ENCODE assay signal across 20 cellular contexts in the genomic region with DNA sequence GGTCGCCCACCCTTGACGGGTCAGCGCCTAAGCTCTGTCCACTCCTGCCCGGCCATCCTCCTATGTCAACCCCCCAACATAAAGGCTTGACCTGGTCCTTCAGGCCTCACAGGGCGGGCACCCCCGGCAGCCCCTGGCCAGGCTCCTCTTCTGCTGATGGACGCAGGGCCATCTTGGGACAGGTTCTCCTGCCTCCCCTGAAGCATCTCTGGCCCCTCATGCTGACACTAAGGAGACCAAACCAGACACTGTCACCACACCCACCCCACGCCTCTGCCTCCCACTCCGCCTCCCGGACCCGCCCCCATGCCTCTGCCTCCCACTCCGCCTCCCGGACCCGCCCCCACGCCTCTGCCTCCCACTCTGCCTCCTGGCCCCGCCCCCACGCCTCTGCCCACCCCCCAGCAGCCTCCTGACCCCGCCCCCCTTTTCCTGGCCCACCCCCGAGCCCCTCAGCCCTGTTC. TPM values are rescaled to one million over a fixed set of nuclear protein-coding genes. Genes with fewer than 3 reads are reported as not detected.
DNase-seq lines count a peak whose midpoint lies in the region; ATAC-seq and TF ChIP-seq lines count a peak whose summit lies in the region.
"Had no signal": no experiment of that assay in that cellular context is flagged by ENCODE, and none has a peak within 500 bp of the region (broad histone marks: within the 10 kb centered on the region; RNA-seq: fewer than 3 reads in every experiment).

No MANE protein-coding gene starts in this region.

- no peak overlapping the region for H4K8ac ChIP-seq in mesenchymal stem cell (ENCODE audit: low read length)

- no peaks in the 10 kb centered on the region for H3K9me3 Mint-ChIP-seq in WTC11
- H3K9me3 Mint-ChIP-seq: CD8-positive, alpha-beta T cell had no signal

- H3K36me3 Mint-ChIP-seq in WTC11 = no peaks in the 10 kb centered on the region
- H3K36me3 Mint-ChIP-seq: CD8-positive, alpha-beta T cell had no signal

- no peak overlapping the region for H2BK12ac ChIP-seq in mesenchymal stem cell (ENCODE audit: low read length in 2 of 2)

- no peak overlapping the region for H3K23ac ChIP-seq in mesenchymal stem cell (ENCODE audit: low read length in 2 of 2)

- intact Hi-C loops in stomach (cut with DNase I; ENCODE audit: low total_unique reads) = no loop called here
- intact Hi-C loops in spleen (cut with DNase I; ENCODE audit: low total_unique reads) = no loop called here

- TF ChIP-seq POLR2A in stomach (IDR thresholded peaks at IDR 0.05) (no peak), spleen (IDR thresholded peaks at IDR 0.05) (no peak)

- DNase-seq in H7 (peak; percentile 86), WTC11 (ENCODE audit: low spot score) (peak; percentile 46), mesenchymal stem cell (no peak), NCI-H2227 treated with DMSO at 0.1 percent for 48 hours (lab: John Stamatoyannopoulos, UW) (no peak), stomach (no peak), spleen (no peak), osteoblast (ENCODE audit: insufficient read length, low spot score, missing footprints) (no peak)
- DNase-seq: ACHN; C1 segment of cervical spinal cord; CD8-positive, alpha-beta T cell; GOT3; MM.1S; NCI-H1092 treated with DMSO at 0.1 percent for 48 hours; NCI-H1436 treated with DMSO at 0.1 percent for 48 hours; NCI-H1930; NCI-H510A; NK-92 treated with Interleukin-12 subunit alpha and Interleukin-12 subunit beta, amount 100 ng/mL, for 24 hours had no signal

- H4K91ac ChIP-seq in mesenchymal stem cell (ENCODE audit: low read length) = no peak overlapping the region

- H3K4me3 ChIP-seq in H7 (ENCODE audit: insufficient read depth, low read depth, low read length) (no peak overlapping the region), mesenchymal stem cell (ENCODE audit: insufficient read depth in 1 of 2, low read depth in 1 of 2, low read length in 2 of 2) (no peak overlapping the region), stomach (no peak overlapping the region), spleen (no peak overlapping the region), osteoblast (ENCODE audit: insufficient read depth, low read length) (no peak overlapping the region)
- H3K4me3 ChIP-seq: Peyer's patch had no signal

- H3K4me2 ChIP-seq in mesenchymal stem cell (ENCODE audit: low read length, poor library complexity, severe bottlenecking) (no peak overlapping the region), osteoblast (ENCODE audit: insufficient read depth, low read length) (no peak overlapping the region)

- 82% methylated on average over 12 of the region's 19 CpGs for WGBS in mesenchymal stem cell
- 66 to 85% (median 77%) methylated on average over 7 to 19 of the region's 19 CpGs for WGBS in stomach, 5 donors
- WGBS in spleen, 5 donors = 77 to 91% (median 84%) methylated on average over 17 to 19 of the region's 19 CpGs

- H2BK120ac ChIP-seq in mesenchymal stem cell (ENCODE audit: low read depth, low read length) = peak overlapping the region; percentile 19

- peak; percentile 65 for ATAC-seq in WTC11
- ATAC-seq: CD8-positive, alpha-beta T cell; SK-N-SH treated with all-trans-retinoic acid at 6 μM for 48 hours had no signal

- no peak overlapping the region for H3K14ac ChIP-seq in mesenchymal stem cell (ENCODE audit: low read length in 2 of 2)

- H3K4me1 ChIP-seq in mesenchymal stem cell (ENCODE audit: control insufficient read depth, insufficient read depth, low read depth, low read length) (no peaks in the 10 kb centered on the region), stomach (no peaks in the 10 kb centered on the region), spleen (no peaks in the 10 kb centered on the region), osteoblast (ENCODE audit: insufficient read depth, low read length) (no peaks in the 10 kb centered on the region)
- H3K4me1 ChIP-seq: Peyer's patch had no signal

- H3K4me1 Mint-ChIP-seq in WTC11 = peaks cover 9% of the 10 kb centered on the region

- H3K27me3 ChIP-seq in H7 (ENCODE audit: control insufficient read depth, insufficient read depth, low read length) = no peaks in the 10 kb centered on the region
- peaks cover 0 to 25% of the 10 kb centered on the region in 2 experiments for H3K27me3 ChIP-seq in mesenchymal stem cell (ENCODE audit: control insufficient read depth in 1 of 2, insufficient read depth in 1 of 2, low read length in 2 of 2)
- peaks cover 0 to 16% (median 0%) of the 10 kb centered on the region in 3 donors for H3K27me3 ChIP-seq in stomach
- H3K27me3 ChIP-seq in spleen (replicated peaks in 1 of 7) = peaks cover 0 to 6% (median 0%) of the 10 kb centered on the region in 7 donors
- no peaks in the 10 kb centered on the region for H3K27me3 ChIP-seq in osteoblast (ENCODE audit: insufficient read depth, low read length)
- H3K27me3 ChIP-seq: Peyer's patch had no signal

- H2AK5ac ChIP-seq in mesenchymal stem cell (ENCODE audit: low read length, severe bottlenecking) = no peak overlapping the region

- no peak overlapping the region for H2BK15ac ChIP-seq in mesenchymal stem cell (ENCODE audit: low read depth, poor library complexity, severe bottlenecking)

- H3K79me2 ChIP-seq in osteoblast (ENCODE audit: insufficient read depth, low read length) = no peaks in the 10 kb centered on the region

- CTCF ChIA-PET in WTC11 (lab: Charles Lee) = interaction anchor here (1.0 to 1.6 kb wide), 3 partner anchors 13 to 51 kb away, joined by 3 to 5 read pairs (median 4); no protein-coding TSS in a partner anchor

- H3K4ac ChIP-seq in mesenchymal stem cell (ENCODE audit: low read depth in 1 of 2, low read length in 2 of 2) = no peak overlapping the region

- H3K27ac Mint-ChIP-seq in WTC11 = no peak overlapping the region
- H3K27ac Mint-ChIP-seq: CD8-positive, alpha-beta T cell had no signal

- H3K79me1 ChIP-seq in mesenchymal stem cell (replicated peaks; ENCODE audit: low read length, poor library complexity, severe bottlenecking) = no peaks in the 10 kb centered on the region

- H3K36me3 ChIP-seq in H7 (replicated peaks; ENCODE audit: control insufficient read depth, insufficient read depth, low read length) = no peaks in the 10 kb centered on the region
- no peaks in the 10 kb centered on the region for H3K36me3 ChIP-seq in mesenchymal stem cell (ENCODE audit: control insufficient read depth in 1 of 2, insufficient read depth in 2 of 2, low read depth in 1 of 2, low read length in 2 of 2)
- H3K36me3 ChIP-seq in stomach = no peaks in the 10 kb centered on the region
- no peaks in the 10 kb centered on the region for H3K36me3 ChIP-seq in spleen
- no peaks in the 10 kb centered on the region for H3K36me3 ChIP-seq in osteoblast (ENCODE audit: insufficient read depth, low read length)
- H3K36me3 ChIP-seq: Peyer's patch had no signal

- TF ChIP-seq CTCF in WTC11 (IDR thresholded peaks at IDR 0.05) = no peak
- TF ChIP-seq CTCF in stomach (IDR thresholded peaks at IDR 0.05) = no peak
- no peak for TF ChIP-seq CTCF in spleen (IDR thresholded peaks at IDR 0.05 in 8 of 11, conservative IDR thresholded peaks at IDR 0.05 in 3 of 11)
- TF ChIP-seq CTCF in osteoblast (IDR thresholded peaks at IDR 0.05; ENCODE audit: extremely low read depth, low read depth, low read length) = no peak

- no peak overlapping the region for H3K18ac ChIP-seq in mesenchymal stem cell (ENCODE audit: low read depth in 1 of 2, low read length in 2 of 2)

- no peak overlapping the region for H2AFZ ChIP-seq in mesenchymal stem cell (ENCODE audit: low read depth, low read length)
- no peak overlapping the region for H2AFZ ChIP-seq in osteoblast (ENCODE audit: low read length)

- H2BK5ac ChIP-seq in mesenchymal stem cell (ENCODE audit: low read depth, low read length, poor library complexity, severe bottlenecking) = no peak overlapping the region

- no peak overlapping the region for H3K9ac ChIP-seq in mesenchymal stem cell (ENCODE audit: low read length)

- H3K27me3 Mint-ChIP-seq in WTC11 (ENCODE audit: low read depth) = no peaks in the 10 kb centered on the region

- no peak overlapping the region for H3K4me3 Mint-ChIP-seq in WTC11
- H3K4me3 Mint-ChIP-seq: CD8-positive, alpha-beta T cell had no signal

- H4K20me1 ChIP-seq in osteoblast (ENCODE audit: insufficient read depth, low read length) = no peaks in the 10 kb centered on the region

- POLR2A ChIA-PET in WTC11 (lab: Charles Lee) = no interaction called here

- H3K9me3 ChIP-seq in mesenchymal stem cell (ENCODE audit: control insufficient read depth, low read length) = no peaks in the 10 kb centered on the region
- no peaks in the 10 kb centered on the region for H3K9me3 ChIP-seq in stomach
- H3K9me3 ChIP-seq in spleen = no peaks in the 10 kb centered on the region
- no peaks in the 10 kb centered on the region for H3K9me3 ChIP-seq in osteoblast (ENCODE audit: low read depth, low read length)
- H3K9me3 ChIP-seq: Peyer's patch had no signal

- H3K27ac ChIP-seq in mesenchymal stem cell (ENCODE audit: low read length, poor library complexity, severe bottlenecking) (no peak overlapping the region), stomach (no peak overlapping the region), spleen (no peak overlapping the region), osteoblast (ENCODE audit: low read depth, low read length) (no peak overlapping the region)
- H3K27ac ChIP-seq: Peyer's patch had no signal

- no peak for TF ChIP-seq EP300 in stomach (IDR thresholded peaks at IDR 0.05)

RNA-seq across cellular contexts. Expression of a gene that starts 6.8 kb away (rescaled TPM):
- total RNA-seq in H7 (2014; rRNA removed; shearing (Covaris generic)) = not detected in 2 replicates
- total RNA-seq in WTC11 (2021) (not detected in 3 replicates), stomach (not detected), spleen (under 1 TPM in 1 of 7 donors, not detected in 6; 0.40 TPM), osteoblast (not detected in 2 replicates)
- not detected for polyA plus RNA-seq in mesenchymal stem cell (2013, experiment 1 of 2)
- not detected for polyA plus RNA-seq in mesenchymal stem cell (2013, experiment 2 of 2)
- polyA plus RNA-seq in stomach (not detected), spleen (not detected)
- total RNA-seq: CD8-positive, alpha-beta T cell; G401; Peyer's patch had no signal

RNA-seq across cellular contexts. Expression of a gene that starts 8.8 kb away (rescaled TPM):
- not detected in 2 replicates for total RNA-seq in H7 (2014; rRNA removed; shearing (Covaris generic))
- total RNA-seq in WTC11 (2021) = not detected in 3 replicates
- polyA plus RNA-seq in mesenchymal stem cell (2013, experiment 1 of 2) = not detected
- polyA plus RNA-seq in mesenchymal stem cell (2013, experiment 2 of 2) = not detected
- not detected for total RNA-seq in stomach
- polyA plus RNA-seq in stomach = not detected
- not detected for total RNA-seq in spleen
- polyA plus RNA-seq in spleen = not detected
- not detected in 2 replicates for total RNA-seq in osteoblast
- total RNA-seq: CD8-positive, alpha-beta T cell; G401; Peyer's patch had no signal

RNA-seq across cellular contexts. Expression of a gene that starts 31.5 kb away (rescaled TPM):
- total RNA-seq in H7 (2014; rRNA removed; shearing (Covaris generic)) = not detected in 2 replicates
- total RNA-seq in WTC11 (2021) (not detected in 3 replicates), stomach (not detected), spleen (not detected), osteoblast (not detected in 2 replicates)
- polyA plus RNA-seq in mesenchymal stem cell (2013, experiment 1 of 2) = not detected
- not detected for polyA plus RNA-seq in mesenchymal stem cell (2013, experiment 2 of 2)
- polyA plus RNA-seq in stomach (not detected), spleen (under 1 TPM in 1 of 3 donors, not detected in 2; 0.09 TPM)
- total RNA-seq: CD8-positive, alpha-beta T cell; G401; Peyer's patch had no signal

RNA-seq across cellular contexts. Expression of a gene that starts 52.2 kb away (rescaled TPM):
- total RNA-seq in H7 (2014; rRNA removed; shearing (Covaris generic)) = 115 and 121 TPM in 2 replicates
- total RNA-seq in WTC11 (2021) (74.2 to 78.0 TPM (median 77.6 TPM) in 3 replicates), stomach (10 to 100 TPM in 3 of 5 donors, 1 to 10 TPM in 2; 1.8 to 46.3 (median 36.2) TPM), spleen (10 to 100 TPM; 19.2 to 34.1 (median 24.1) TPM), osteoblast (13.0 and 18.3 TPM in 2 replicates)
- polyA plus RNA-seq in mesenchymal stem cell (2013, experiment 1 of 2) = 75.7 TPM
- polyA plus RNA-seq in mesenchymal stem cell (2013, experiment 2 of 2) = 66.5 TPM
- polyA plus RNA-seq in stomach (10 to 100 TPM; 35.7 to 54.7 (median 44.0) TPM), spleen (10 to 100 TPM; 29.8 to 40.6 (median 34.5) TPM)

Comparison
In these comparisons a context has a peak if more than half of its experiments do, and no peak if none do; other contexts are left out.
1. DNase-seq: peak in H7 (single experiment) and WTC11 (single experiment); none in mesenchymal stem cell (single experiment), NCI-H2227 treated with DMSO at 0.1 percent for 48 hours (single experiment), stomach (single experiment), spleen (single experiment) and osteoblast (single experiment).